22 cellular contexts compared by ENCODE assay signal in the genomic region with DNA sequence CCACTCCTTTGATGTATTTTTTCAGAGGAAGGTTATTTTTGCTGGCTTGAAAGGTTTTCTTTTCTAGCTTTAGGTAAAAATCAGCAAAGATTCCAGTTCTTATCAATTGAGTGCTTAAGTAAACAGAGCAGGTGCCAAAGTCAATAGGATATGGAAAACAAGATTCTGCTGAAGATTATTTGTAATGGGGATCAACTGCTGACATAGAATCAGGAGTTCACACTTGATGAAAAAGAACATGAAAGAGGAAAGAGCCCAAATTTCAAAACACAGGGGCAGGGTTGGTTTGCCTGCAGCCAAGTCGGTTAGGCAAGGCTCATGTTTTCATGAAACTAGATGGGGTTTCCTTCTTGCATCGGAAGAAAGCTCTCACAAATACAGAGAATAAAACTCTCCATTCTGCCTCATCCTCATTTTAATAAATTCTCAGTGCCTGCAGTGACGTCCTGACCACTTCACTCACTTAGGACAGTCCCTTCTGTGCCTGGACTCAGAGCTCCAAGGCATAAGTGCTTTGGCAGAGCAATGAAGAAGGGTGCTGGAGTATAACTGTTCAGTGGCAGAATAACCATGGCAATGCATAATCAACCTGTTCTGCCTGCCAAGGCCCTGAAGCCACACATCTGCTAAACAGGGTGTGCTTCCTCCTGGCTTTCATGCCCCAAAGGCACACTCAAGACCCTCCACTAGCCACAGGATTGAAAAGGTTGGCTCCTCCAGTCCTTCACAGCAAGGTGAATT.
DNase-seq lines count a peak whose midpoint lies in the region; ATAC-seq, FAIRE-seq and TF ChIP-seq lines count a peak whose summit lies in the region.
"Had no signal": no experiment of that assay in that cellular context is flagged by ENCODE, and none has a peak within 500 bp of the region (broad histone marks: within the 10 kb centered on the region; RNA-seq: fewer than 3 reads in every experiment).

No MANE protein-coding gene starts in this region.

- H3K4me1 ChIP-seq in pancreas, result peaks cover 7 to 21% (median 13%) of the 10 kb centered on the region in 3 donors

- H3K9me3 ChIP-seq in KOPT-K1 (ENCODE audit: insufficient read depth, low read length, poor library complexity, severe bottlenecking) (no peaks in the 10 kb centered on the region), pancreas (no peaks in the 10 kb centered on the region)
- H3K9me3 ChIP-seq: BLaER1, heart right ventricle, mucosa of descending colon had no signal

- 46 to 57% methylated on average over 3 of the region's 3 CpGs for WGBS in pancreas, 2 donors

- intact Hi-C loops in pancreas (cut with DNase I), result no loop called here

- no peaks in the 10 kb centered on the region for H3K27me3 Mint-ChIP-seq in mesothelial cell of epicardium (ENCODE audit: low read depth)
- H3K27me3 Mint-ChIP-seq: activated naive CD4-positive, alpha-beta T cell treated with anti-CD3 and anti-CD28 coated beads, Interleukin-2, amount 10 ng/mL, durations not matched to agents 7 days and 5 days; stimulated activated naive B cell treated with anti-CD40 and anti-IgM and Interleukin-4, amounts not matched to agents 10 μg/mL and 1 μg/mL and 100 μg/mL, for 72 hours had no signal

- H3K9me3 Mint-ChIP-seq in mesothelial cell of epicardium, result no peaks in the 10 kb centered on the region
- H3K9me3 Mint-ChIP-seq: activated naive CD4-positive, alpha-beta T cell treated with anti-CD3 and anti-CD28 coated beads, Interleukin-2, amount 10 ng/mL, durations not matched to agents 7 days and 5 days; stimulated activated naive B cell treated with anti-CD40 and anti-IgM and Interleukin-4, amounts not matched to agents 10 μg/mL and 1 μg/mL and 100 μg/mL, for 72 hours had no signal

- ATAC-seq in pancreas (peak; percentile 32 to 70 (median 50)), HG03342 (IDR thresholded peaks at IDR 0.05; ENCODE audit: unreplicated experiment) (no peak), GM21423 (IDR thresholded peaks at IDR 0.05; ENCODE audit: unreplicated experiment) (no peak)
- ATAC-seq: heart right ventricle; mucosa of descending colon; stimulated activated naive B cell treated with anti-CD40 and anti-IgM and Interleukin-4, amounts not matched to agents 10 μg/mL and 1 μg/mL and 100 μg/mL, for 72 hours had no signal

- no peak for FAIRE-seq in pancreas (lab: Jason Lieb, UNC)
- FAIRE-seq: islet of Langerhans had no signal

- no peak overlapping the region for H3K4me3 Mint-ChIP-seq in mesothelial cell of epicardium
- H3K4me3 Mint-ChIP-seq: activated naive CD4-positive, alpha-beta T cell treated with anti-CD3 and anti-CD28 coated beads, Interleukin-2, amount 10 ng/mL, durations not matched to agents 7 days and 5 days; stimulated activated naive B cell treated with anti-CD40 and anti-IgM and Interleukin-4, amounts not matched to agents 10 μg/mL and 1 μg/mL and 100 μg/mL, for 72 hours had no signal

- H3K36me3 ChIP-seq in KOPT-K1 (ENCODE audit: insufficient read depth, low read length) (peaks cover 29% of the 10 kb centered on the region; the same call in 1 of the 2 replicates), pancreas (no peaks in the 10 kb centered on the region)
- H3K36me3 ChIP-seq: BLaER1, heart right ventricle had no signal

- H3K27me3 ChIP-seq in pancreas, result no peaks in the 10 kb centered on the region
- H3K27me3 ChIP-seq: BLaER1, heart right ventricle had no signal

- TF ChIP-seq CTCF in coronary artery (IDR thresholded peaks at IDR 0.05), result no peak
- no peak for TF ChIP-seq CTCF in pancreas (IDR thresholded peaks at IDR 0.05)
- no peak for TF ChIP-seq CTCF in mesothelial cell of epicardium (IDR thresholded peaks at IDR 0.05; ENCODE audit: unreplicated experiment)

- H3K27ac ChIP-seq in KOPT-K1 (ENCODE audit: low read depth, low read length, poor library complexity, severe bottlenecking) (peak overlapping the region; percentile 31), coronary artery (peak overlapping the region in 1 of 2 donors; percentile 71), pancreas (no peak overlapping the region)
- H3K27ac ChIP-seq: BLaER1 had no signal

- H3K27ac Mint-ChIP-seq in mesothelial cell of epicardium, result no peak overlapping the region
- H3K27ac Mint-ChIP-seq: activated naive CD4-positive, alpha-beta T cell treated with anti-CD3 and anti-CD28 coated beads, Interleukin-2, amount 10 ng/mL, durations not matched to agents 7 days and 5 days; stimulated activated naive B cell treated with anti-CD40 and anti-IgM and Interleukin-4, amounts not matched to agents 10 μg/mL and 1 μg/mL and 100 μg/mL, for 72 hours had no signal

- peak overlapping the region; percentile 32 for H3K4me3 ChIP-seq in coronary artery
- no peak overlapping the region for H3K4me3 ChIP-seq in pancreas
- H3K4me3 ChIP-seq: BLaER1, heart right ventricle, mucosa of descending colon had no signal

- H3K4me1 Mint-ChIP-seq in mesothelial cell of epicardium, result peaks cover 12% of the 10 kb centered on the region
- H3K4me1 Mint-ChIP-seq: stimulated activated naive B cell treated with anti-CD40 and anti-IgM and Interleukin-4, amounts not matched to agents 10 μg/mL and 1 μg/mL and 100 μg/mL, for 72 hours had no signal

- H3K36me3 Mint-ChIP-seq in mesothelial cell of epicardium, result no peaks in the 10 kb centered on the region
- H3K36me3 Mint-ChIP-seq: stimulated activated naive B cell treated with anti-CD40 and anti-IgM and Interleukin-4, amounts not matched to agents 10 μg/mL and 1 μg/mL and 100 μg/mL, for 72 hours had no signal

- DNase-seq in Ammon's horn (ENCODE audit: low spot score), result peak; percentile 36
- DNase-seq in coronary artery (ENCODE audit: low spot score), result no peak
- DNase-seq in pancreas, result no peak
- DNase-seq in mesothelial cell of epicardium (ENCODE audit: low spot score in 2 of 2, unreplicated experiment in 2 of 2), result no peak
- DNase-seq: activated CD4-positive, alpha-beta T cell treated with anti-CD3 and anti-CD28 coated beads for 4 hours; activated naive CD4-positive, alpha-beta T cell treated with anti-CD3 and anti-CD28 coated beads, Interleukin-2, amount 10 ng/mL, durations not matched to agents 7 days and 5 days; dermis blood vessel endothelial cell; DMS153; heart right ventricle; MM.1S; mucosa of descending colon; NCI-H2171 treated with DMSO at 0.1 percent for 48 hours; NK-92 treated with Interleukin-12 subunit alpha and Interleukin-12 subunit beta, amount 100 ng/mL, for 24 hours; occipital lobe; SHP77; stimulated activated naive B cell treated with anti-CD40 and anti-IgM and Interleukin-4, amounts not matched to agents 10 μg/mL and 1 μg/mL and 100 μg/mL, for 72 hours; T-helper 9 cell had no signal

Comparison
In these comparisons a context has a peak if more than half of its experiments do, and no peak if none do; other contexts are left out.
1. ATAC-seq: peak in pancreas (4 of 4); none in HG03342 (single experiment) and GM21423 (single experiment).